Comparison of ENCODE assay signal across 25 cellular contexts in the genomic region with DNA sequence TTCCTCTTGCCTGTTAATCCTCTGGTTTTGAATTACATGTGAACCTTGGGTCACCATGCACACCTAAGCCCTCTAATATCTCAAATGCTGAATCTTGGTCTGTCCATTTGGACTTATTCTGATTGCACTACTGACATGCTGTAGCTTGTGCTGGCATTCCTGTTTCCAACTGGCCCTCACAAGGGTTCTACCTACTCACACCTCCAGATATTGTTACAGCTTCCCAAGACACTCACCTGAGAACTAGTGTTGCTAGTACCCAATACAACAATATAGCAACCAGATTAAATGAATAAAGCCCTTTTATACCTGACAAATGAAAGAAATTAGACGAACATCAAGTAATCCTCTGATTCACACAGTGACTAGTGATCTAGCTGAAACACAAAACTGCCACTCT.
"Had no signal": no experiment of that assay in that cellular context is flagged by ENCODE, and none has a peak within 500 bp of the region (broad histone marks: within the 10 kb centered on the region; RNA-seq: fewer than 3 reads in every experiment).

No MANE protein-coding gene starts in this region.

- H3K27me3 ChIP-seq: colonic mucosa, esophagus squamous epithelium, pancreas, right lobe of liver, transverse colon, upper lobe of right lung, uterus had no signal

- ATAC-seq: left colon; left ventricle myocardium superior; lower lobe of right lung; natural killer cell; pancreas; right lobe of liver; stimulated activated naive B cell treated with anti-CD40 and anti-IgM and Interleukin-4, amounts not matched to agents 10 μg/mL and 1 μg/mL and 100 μg/mL, for 72 hours; upper lobe of right lung had no signal

- H3K36me3 ChIP-seq: colonic mucosa, esophagus squamous epithelium, lower lobe of right lung, pancreas, right lobe of liver, thoracic aorta, transverse colon, upper lobe of right lung, uterus had no signal

- H3K4me3 ChIP-seq: colonic mucosa, esophagus squamous epithelium, lower lobe of right lung, pancreas, right lobe of liver, thoracic aorta, transverse colon, upper lobe of right lung, uterus had no signal

- H3K9me3 ChIP-seq: colonic mucosa, esophagus squamous epithelium, lower lobe of right lung, pancreas, right lobe of liver, thoracic aorta, transverse colon, upper lobe of right lung, uterus had no signal

- DNase-seq: colonic mucosa; effector CD8-positive, alpha-beta T cell; endodermal cell; erythroblast; esophagus squamous epithelium; hypothalamus; immature natural killer cell; islet precursor cell; kidney glomerular epithelial cell; left colon; left ventricle myocardium superior; lower lobe of right lung; natural killer cell; occipital lobe; pancreas; retina; right lobe of liver; small intestine; stimulated activated CD4-positive, alpha-beta T cell treated with anti-CD3 and anti-CD28 coated beads, Interleukin-15, amount 100 ng/mL, for 24 hours; stimulated activated CD4-positive, alpha-beta T cell treated with anti-CD3 and anti-CD28 coated beads, Interleukin-2, amount 100 ng/mL, for 48 hours; stimulated activated naive B cell treated with anti-CD40 and anti-IgM and Interleukin-4, amounts not matched to agents 10 μg/mL and 1 μg/mL and 100 μg/mL, for 72 hours; transverse colon; upper lobe of right lung; uterus had no signal

- H3K27ac ChIP-seq: colonic mucosa, esophagus squamous epithelium, lower lobe of right lung, pancreas, right lobe of liver, thoracic aorta, transverse colon, upper lobe of right lung, uterus had no signal
